ENCODE assay signal across 8 cellular contexts in genomic region chr3:150762662-150763121, GRCh38. TPM values are rescaled to one million over a fixed set of nuclear protein-coding genes. Genes with fewer than 3 reads are reported as not detected.
A peak's percentile ranks its signal among the peaks of the same experiment; 100 is the strongest.
DNase-seq lines count a peak whose midpoint lies in the region; ATAC-seq and TF ChIP-seq lines count a peak whose summit lies in the region.

No MANE protein-coding gene starts in this region.

- H3K36me3 Mint-ChIP-seq in WTC11, result 0 out of 2 replicates have a peak, but pooled peaks cover 2% of the 10 kb centered on the region

- H3K36me3 ChIP-seq in iPS-18a (ENCODE audit: control insufficient read depth, low read depth, low read length) (no peaks in the 10 kb centered on the region), thoracic aorta (no peaks in the 10 kb centered on the region)

- CTCF ChIA-PET in WTC11 (lab: Charles Lee), result interaction anchor here (0.7 to 3.6 kb wide), 9 partner anchors 8 to 235 kb away, joined by 3 to 23 read pairs (median 5); no protein-coding TSS in a partner anchor

- H3K4me1 ChIP-seq in iPS-18a (ENCODE audit: control insufficient read depth, low read depth, low read length) (peaks cover 15% of the 10 kb centered on the region), thoracic aorta (ENCODE audit: control insufficient read depth in 1 of 2, low read depth in 2 of 2) (peaks cover 19 to 46% of the 10 kb centered on the region in 2 donors)

- peaks cover 45% of the 10 kb centered on the region for H3K27me3 Mint-ChIP-seq in WTC11 (ENCODE audit: low read depth)

- no peaks in the 10 kb centered on the region for H3K9me3 Mint-ChIP-seq in WTC11

- peaks cover 45% of the 10 kb centered on the region for H3K4me1 Mint-ChIP-seq in WTC11

- H3K27ac Mint-ChIP-seq in WTC11, result no peak overlapping the region

- POLR2A ChIA-PET in WTC11 (lab: Charles Lee), result interaction anchor here (0.6 to 2.9 kb wide), 6 partner anchors 24 to 856 kb away, joined by 3 to 7 read pairs (median 4); partner anchors contain the start of genes EIF2A, ERICH6, SELENOT and SERP1

- H3K27ac ChIP-seq in iPS-18a (ENCODE audit: low read length) (no peak overlapping the region), thoracic aorta (peak overlapping the region; percentile 92 to 94)

- H3K27me3 ChIP-seq in iPS-18a (ENCODE audit: control insufficient read depth, insufficient read depth, low read length) (peaks cover 46% of the 10 kb centered on the region), thoracic aorta (replicated peaks; ENCODE audit: insufficient read depth) (no peaks in the 10 kb centered on the region)

- peak overlapping the region; percentile 49 for H3K9ac ChIP-seq in iPS-18a (ENCODE audit: low read length)

- H3K4me3 Mint-ChIP-seq in WTC11, result no peak overlapping the region; the same call in 1 of the 2 replicates

- peak overlapping the region; percentile 74 for H3K4me3 ChIP-seq in iPS-18a (ENCODE audit: low read length)
- H3K4me3 ChIP-seq in thoracic aorta, result peak overlapping the region; percentile 84

- H3K9me3 ChIP-seq in iPS-18a (ENCODE audit: control insufficient read depth, low read depth, low read length) (no peaks in the 10 kb centered on the region), thoracic aorta (no peaks in the 10 kb centered on the region)

- DNase-seq in WTC11 (ENCODE audit: low spot score) (no peak), thoracic aorta (ENCODE audit: low spot score) (no peak), NCI-H524 treated with DMSO at 0.1 percent for 48 hours (lab: John Stamatoyannopoulos, UW) (no peak), GM20000 (ENCODE audit: low spot score) (no peak), NAMALWA (ENCODE audit: low spot score) (no peak)

- peak; percentile 5 for ATAC-seq in GM18498 (IDR thresholded peaks at IDR 0.05; ENCODE audit: unreplicated experiment)
- peak; percentile 1 for ATAC-seq in HG02642 (IDR thresholded peaks at IDR 0.05; ENCODE audit: poor library complexity, unreplicated experiment)
- peak; percentile 52 for ATAC-seq in WTC11
- ATAC-seq in thoracic aorta (ENCODE audit: insufficient number of reproducible peaks, low FRiP score, low read depth), result no peak

- TF ChIP-seq CTCF in WTC11 (IDR thresholded peaks at IDR 0.05) (no peak), thoracic aorta (IDR thresholded peaks at IDR 0.05) (no peak), GM20000 (IDR thresholded peaks at IDR 0.05; ENCODE audit: extremely low read depth, missing control alignments) (no peak)

TF ChIP-seq in WTC11, 78 proteins besides CTCF, POLR2A, EP300 and RAD21:
- peak; percentile 45; the same call in 1 of the 2 replicates for TF ChIP-seq E2F4 (CRISPR knock-in tag; IDR thresholded peaks at IDR 0.05; ENCODE audit: borderline replicate concordance, low read depth)
- TF ChIP-seq FOXP1 (CRISPR knock-in tag; IDR thresholded peaks at IDR 0.05; ENCODE audit: borderline replicate concordance), result peak; percentile 67; the same call in 1 of the 2 replicates
- no peak for TF ChIP-seq ZNF138 (CRISPR knock-in tag; conservative IDR thresholded peaks at IDR 0.05)
- 0 out of 2 replicates have a peak, but pooled peaks have one; percentile 19 for TF ChIP-seq RELA (CRISPR knock-in tag; IDR thresholded peaks at IDR 0.05; ENCODE audit: borderline replicate concordance)
- TF ChIP-seq ATF6 (CRISPR knock-in tag; IDR thresholded peaks at IDR 0.05), result no peak
- peak; percentile 56; the same call in 1 of the 2 replicates for TF ChIP-seq NFE2L1 (CRISPR knock-in tag; IDR thresholded peaks at IDR 0.05)
- TF ChIP-seq USF2 (CRISPR knock-in tag; IDR thresholded peaks at IDR 0.05), result no peak
- TF ChIP-seq ZNF425 (CRISPR knock-in tag; conservative IDR thresholded peaks at IDR 0.05), result no peak
- TF ChIP-seq NR1H2 (CRISPR knock-in tag; IDR thresholded peaks at IDR 0.05), result no peak
- TF ChIP-seq IRF1 (CRISPR knock-in tag; IDR thresholded peaks at IDR 0.05), result no peak
- TF ChIP-seq IRF2 (CRISPR knock-in tag; IDR thresholded peaks at IDR 0.05; ENCODE audit: borderline replicate concordance, low read depth), result no peak

RNA-seq across cellular contexts. Expression of gene SIAH2, which starts 0.3 kb away (rescaled TPM):
- 15.8 to 17.1 TPM (median 15.9 TPM) in 3 replicates for total RNA-seq in WTC11 (2021)
- 10 to 100 TPM; 36.2 to 54.6 TPM for total RNA-seq in thoracic aorta

RNA-seq across cellular contexts. Expression of gene ERICH6, which starts 59.0 kb away (rescaled TPM):
- total RNA-seq in WTC11 (2021), result 0.26 to 0.30 TPM in 2 of 3 replicates, not detected in the other
- not detected for total RNA-seq in thoracic aorta
